30 cellular contexts compared by ENCODE assay signal in genomic region chr2:174711206-174711605, GRCh38. TPM values are rescaled to one million over a fixed set of nuclear protein-coding genes. Genes with fewer than 3 reads are reported as not detected.
DNase-seq lines count a peak whose midpoint lies in the region; ATAC-seq and TF ChIP-seq lines count a peak whose summit lies in the region.
"Had no signal": no experiment of that assay in that cellular context is flagged by ENCODE, and none has a peak within 500 bp of the region (broad histone marks: within the 10 kb centered on the region; RNA-seq: fewer than 3 reads in every experiment).

No MANE protein-coding gene starts in this region.

- H3K9me3 Mint-ChIP-seq in WTC11, result peaks cover 13% of the 10 kb centered on the region
- H3K9me3 Mint-ChIP-seq: natural killer cell; stimulated activated memory B cell treated with anti-CD40 and anti-IgM and Interleukin-4, amounts not matched to agents 10 μg/mL and 1 μg/mL and 100 μg/mL, for 72 hours had no signal

- H3K9me3 ChIP-seq in esophagus squamous epithelium, result no peaks in the 10 kb centered on the region
- H3K9me3 ChIP-seq: colonic mucosa, gastroesophageal sphincter, suprapubic skin had no signal

- H3K27ac ChIP-seq in esophagus squamous epithelium, result no peak overlapping the region
- H3K27ac ChIP-seq: C4-2B, colonic mucosa, gastroesophageal sphincter, PC-9, suprapubic skin had no signal

- CTCF ChIA-PET in WTC11 (lab: Charles Lee), result no interaction called here

- TF ChIP-seq CTCF in WTC11 (IDR thresholded peaks at IDR 0.05) (no peak), fibroblast of villous mesenchyme (IDR thresholded peaks at IDR 0.05; ENCODE audit: insufficient read depth, low read depth, low read length) (no peak), esophagus squamous epithelium (IDR thresholded peaks at IDR 0.05) (no peak)

- H3K4me3 ChIP-seq in fibroblast of villous mesenchyme (ENCODE audit: low read depth, low read length), result no peak overlapping the region
- no peak overlapping the region for H3K4me3 ChIP-seq in esophagus squamous epithelium
- H3K4me3 ChIP-seq: colonic mucosa, gastroesophageal sphincter, PC-9, suprapubic skin had no signal

- no peak overlapping the region for H3K4me3 Mint-ChIP-seq in WTC11
- H3K4me3 Mint-ChIP-seq: natural killer cell; stimulated activated memory B cell treated with anti-CD40 and anti-IgM and Interleukin-4, amounts not matched to agents 10 μg/mL and 1 μg/mL and 100 μg/mL, for 72 hours had no signal

- POLR2A ChIA-PET in WTC11 (lab: Charles Lee), result no interaction called here

- DNase-seq in ELF-1 (ENCODE audit: low read depth, low spot score) (peak; percentile 62), WTC11 (ENCODE audit: low spot score) (no peak), fibroblast of villous mesenchyme (ENCODE audit: low read depth) (peak; percentile 19), renal cortical epithelial cell (ENCODE audit: low read depth) (peak; percentile 21), sciatic nerve (ENCODE audit: low spot score) (no peak), esophagus squamous epithelium (lab: John Stamatoyannopoulos, UW) (no peak), LoVo (ENCODE audit: low spot score) (no peak), NCI-H2171 treated with DMSO at 0.1 percent for 48 hours (lab: John Stamatoyannopoulos, UW) (no peak)
- DNase-seq: activated CD4-positive, alpha-beta T cell treated with anti-CD3 and anti-CD28 coated beads, Interleukin-2, amount 50 U/mL, for 1 hour; activated T-cell treated with anti-CD3 and anti-CD28 coated beads, Interleukin-2, amount 50 U/mL, for 48 hours; colonic mucosa; DND-41; effector memory CD4-positive, alpha-beta T cell; GOT3; natural killer cell; NCI-H1092; NCI-H1694 treated with DMSO at 0.1 percent for 48 hours; NCI-H526; NK-92 treated with Interleukin-12 subunit alpha and Interleukin-12 subunit beta, amount 100 ng/mL, for 24 hours; PC-9; retina; SHP77; stimulated activated CD4-positive, alpha-beta T cell treated with anti-CD3 and anti-CD28 coated beads, Interleukin-4, amount 100 ng/mL, for 1 hour; SW 1271; T1000 had no signal

- 69 to 81% methylated on average over 5 to 6 of the region's 6 CpGs for WGBS in esophagus squamous epithelium, 2 donors

- H3K36me3 ChIP-seq in esophagus squamous epithelium, result no peaks in the 10 kb centered on the region
- H3K36me3 ChIP-seq: colonic mucosa, gastroesophageal sphincter, suprapubic skin had no signal

- no peak for TF ChIP-seq POLR2A in esophagus squamous epithelium (IDR thresholded peaks at IDR 0.05)

- 0 out of 2 replicates have a peak, but pooled peaks cover 2% of the 10 kb centered on the region for H3K27me3 Mint-ChIP-seq in WTC11 (ENCODE audit: low read depth)
- H3K27me3 Mint-ChIP-seq: stimulated activated memory B cell treated with anti-CD40 and anti-IgM and Interleukin-4, amounts not matched to agents 10 μg/mL and 1 μg/mL and 100 μg/mL, for 72 hours had no signal

- no peaks in the 10 kb centered on the region for H3K36me3 Mint-ChIP-seq in WTC11
- H3K36me3 Mint-ChIP-seq: natural killer cell; stimulated activated memory B cell treated with anti-CD40 and anti-IgM and Interleukin-4, amounts not matched to agents 10 μg/mL and 1 μg/mL and 100 μg/mL, for 72 hours had no signal

- H3K4me1 ChIP-seq in esophagus squamous epithelium, result no peaks in the 10 kb centered on the region
- H3K4me1 ChIP-seq: colonic mucosa, gastroesophageal sphincter, suprapubic skin had no signal

- no peaks in the 10 kb centered on the region for H3K4me1 Mint-ChIP-seq in WTC11
- H3K4me1 Mint-ChIP-seq: natural killer cell; stimulated activated memory B cell treated with anti-CD40 and anti-IgM and Interleukin-4, amounts not matched to agents 10 μg/mL and 1 μg/mL and 100 μg/mL, for 72 hours had no signal

- ATAC-seq in WTC11 (peak; percentile 28; the same call in 1 of the 2 replicates), sciatic nerve (no peak)
- ATAC-seq: gastroesophageal sphincter; natural killer cell; stimulated activated memory B cell treated with anti-CD40 and anti-IgM and Interleukin-4, amounts not matched to agents 10 μg/mL and 1 μg/mL and 100 μg/mL, for 72 hours had no signal

- peaks cover 0 to 19% (median 0%) of the 10 kb centered on the region in 4 donors for H3K27me3 ChIP-seq in esophagus squamous epithelium
- H3K27me3 ChIP-seq: colonic mucosa had no signal

- H3K27ac Mint-ChIP-seq in WTC11, result no peak overlapping the region
- H3K27ac Mint-ChIP-seq: natural killer cell; stimulated activated memory B cell treated with anti-CD40 and anti-IgM and Interleukin-4, amounts not matched to agents 10 μg/mL and 1 μg/mL and 100 μg/mL, for 72 hours had no signal

- intact Hi-C loops in sciatic nerve (cut with DNase I) (no loop called here), esophagus squamous epithelium (cut with DNase I) (no loop called here)

TF ChIP-seq in WTC11, 78 proteins besides CTCF, POLR2A, EP300 and RAD21 (continues in another document):
- TF ChIP-seq FOXJ3 (CRISPR knock-in tag; IDR thresholded peaks at IDR 0.05; ENCODE audit: borderline replicate concordance) (no peak), ZNF671 (CRISPR knock-in tag; IDR thresholded peaks at IDR 0.05) (no peak), ZNF263 (CRISPR knock-in tag; IDR thresholded peaks at IDR 0.05; ENCODE audit: low read depth) (no peak), HMGXB4 (CRISPR knock-in tag; IDR thresholded peaks at IDR 0.05) (no peak), NR3C1 (CRISPR knock-in tag; conservative IDR thresholded peaks at IDR 0.05; ENCODE audit: low read depth) (no peak), ELF4 (CRISPR knock-in tag; IDR thresholded peaks at IDR 0.05; ENCODE audit: low read depth) (no peak), ZNF219 (CRISPR knock-in tag; IDR thresholded peaks at IDR 0.05; ENCODE audit: borderline replicate concordance) (no peak), CBFB (CRISPR knock-in tag; IDR thresholded peaks at IDR 0.05; ENCODE audit: low read depth) (no peak), SOX15 (CRISPR knock-in tag; IDR thresholded peaks at IDR 0.05) (no peak), CREM (CRISPR knock-in tag; IDR thresholded peaks at IDR 0.05) (no peak), ZNF138 (CRISPR knock-in tag; conservative IDR thresholded peaks at IDR 0.05) (no peak), SMAD4 (CRISPR knock-in tag; IDR thresholded peaks at IDR 0.05) (no peak), ETV6 (CRISPR knock-in tag; IDR thresholded peaks at IDR 0.05) (no peak), TCF7 (CRISPR knock-in tag; IDR thresholded peaks at IDR 0.05; ENCODE audit: low read depth) (no peak), MYBL2 (CRISPR knock-in tag; IDR thresholded peaks at IDR 0.05) (no peak)
- TF ChIP-seq, protein P1, sequence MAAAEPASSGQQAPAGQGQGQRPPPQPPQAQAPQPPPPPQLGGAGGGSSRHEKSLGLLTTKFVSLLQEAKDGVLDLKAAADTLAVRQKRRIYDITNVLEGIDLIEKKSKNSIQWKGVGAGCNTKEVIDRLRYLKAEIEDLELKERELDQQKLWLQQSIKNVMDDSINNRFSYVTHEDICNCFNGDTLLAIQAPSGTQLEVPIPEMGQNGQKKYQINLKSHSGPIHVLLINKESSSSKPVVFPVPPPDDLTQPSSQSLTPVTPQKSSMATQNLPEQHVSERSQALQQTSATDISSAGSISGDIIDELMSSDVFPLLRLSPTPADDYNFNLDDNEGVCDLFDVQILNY (CRISPR knock-in tag; IDR thresholded peaks at IDR 0.05), result no peak
- TF ChIP-seq, protein P2, sequence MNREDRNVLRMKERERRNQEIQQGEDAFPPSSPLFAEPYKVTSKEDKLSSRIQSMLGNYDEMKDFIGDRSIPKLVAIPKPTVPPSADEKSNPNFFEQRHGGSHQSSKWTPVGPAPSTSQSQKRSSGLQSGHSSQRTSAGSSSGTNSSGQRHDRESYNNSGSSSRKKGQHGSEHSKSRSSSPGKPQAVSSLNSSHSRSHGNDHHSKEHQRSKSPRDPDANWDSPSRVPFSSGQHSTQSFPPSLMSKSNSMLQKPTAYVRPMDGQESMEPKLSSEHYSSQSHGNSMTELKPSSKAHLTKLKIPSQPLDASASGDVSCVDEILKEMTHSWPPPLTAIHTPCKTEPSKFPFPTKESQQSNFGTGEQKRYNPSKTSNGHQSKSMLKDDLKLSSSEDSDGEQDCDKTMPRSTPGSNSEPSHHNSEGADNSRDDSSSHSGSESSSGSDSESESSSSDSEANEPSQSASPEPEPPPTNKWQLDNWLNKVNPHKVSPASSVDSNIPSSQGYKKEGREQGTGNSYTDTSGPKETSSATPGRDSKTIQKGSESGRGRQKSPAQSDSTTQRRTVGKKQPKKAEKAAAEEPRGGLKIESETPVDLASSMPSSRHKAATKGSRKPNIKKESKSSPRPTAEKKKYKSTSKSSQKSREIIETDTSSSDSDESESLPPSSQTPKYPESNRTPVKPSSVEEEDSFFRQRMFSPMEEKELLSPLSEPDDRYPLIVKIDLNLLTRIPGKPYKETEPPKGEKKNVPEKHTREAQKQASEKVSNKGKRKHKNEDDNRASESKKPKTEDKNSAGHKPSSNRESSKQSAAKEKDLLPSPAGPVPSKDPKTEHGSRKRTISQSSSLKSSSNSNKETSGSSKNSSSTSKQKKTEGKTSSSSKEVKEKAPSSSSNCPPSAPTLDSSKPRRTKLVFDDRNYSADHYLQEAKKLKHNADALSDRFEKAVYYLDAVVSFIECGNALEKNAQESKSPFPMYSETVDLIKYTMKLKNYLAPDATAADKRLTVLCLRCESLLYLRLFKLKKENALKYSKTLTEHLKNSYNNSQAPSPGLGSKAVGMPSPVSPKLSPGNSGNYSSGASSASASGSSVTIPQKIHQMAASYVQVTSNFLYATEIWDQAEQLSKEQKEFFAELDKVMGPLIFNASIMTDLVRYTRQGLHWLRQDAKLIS (CRISPR knock-in tag; IDR thresholded peaks at IDR 0.05; ENCODE audit: borderline replicate concordance), result no peak

RNA-seq across cellular contexts. Expression of gene CHRNA1, which starts 53.1 kb away (rescaled TPM):
- not detected in 3 replicates for total RNA-seq in WTC11 (2021)
- under 0.01 and 0.32 TPM in 2 replicates for total RNA-seq in fibroblast of villous mesenchyme
- total RNA-seq in renal cortical epithelial cell, result 0.05 and 0.17 TPM in 2 replicates
- 0.31 TPM for total RNA-seq in sciatic nerve
- total RNA-seq in esophagus squamous epithelium, result not detected
- total RNA-seq: bronchial epithelial cell, gastroesophageal sphincter, PC-9, suprapubic skin had no signal

Comparison
In these comparisons a context has a peak if more than half of its experiments do, and no peak if none do; other contexts are left out.
1. DNase-seq: peak in ELF-1 (single experiment), fibroblast of villous mesenchyme (single experiment) and renal cortical epithelial cell (single experiment); none in WTC11 (single experiment), sciatic nerve (single experiment), esophagus squamous epithelium (single experiment), LoVo (single experiment) and NCI-H2171 treated with DMSO at 0.1 percent for 48 hours (single experiment).